ENCODE assay signal across 8 cellular contexts in the genomic region with DNA sequence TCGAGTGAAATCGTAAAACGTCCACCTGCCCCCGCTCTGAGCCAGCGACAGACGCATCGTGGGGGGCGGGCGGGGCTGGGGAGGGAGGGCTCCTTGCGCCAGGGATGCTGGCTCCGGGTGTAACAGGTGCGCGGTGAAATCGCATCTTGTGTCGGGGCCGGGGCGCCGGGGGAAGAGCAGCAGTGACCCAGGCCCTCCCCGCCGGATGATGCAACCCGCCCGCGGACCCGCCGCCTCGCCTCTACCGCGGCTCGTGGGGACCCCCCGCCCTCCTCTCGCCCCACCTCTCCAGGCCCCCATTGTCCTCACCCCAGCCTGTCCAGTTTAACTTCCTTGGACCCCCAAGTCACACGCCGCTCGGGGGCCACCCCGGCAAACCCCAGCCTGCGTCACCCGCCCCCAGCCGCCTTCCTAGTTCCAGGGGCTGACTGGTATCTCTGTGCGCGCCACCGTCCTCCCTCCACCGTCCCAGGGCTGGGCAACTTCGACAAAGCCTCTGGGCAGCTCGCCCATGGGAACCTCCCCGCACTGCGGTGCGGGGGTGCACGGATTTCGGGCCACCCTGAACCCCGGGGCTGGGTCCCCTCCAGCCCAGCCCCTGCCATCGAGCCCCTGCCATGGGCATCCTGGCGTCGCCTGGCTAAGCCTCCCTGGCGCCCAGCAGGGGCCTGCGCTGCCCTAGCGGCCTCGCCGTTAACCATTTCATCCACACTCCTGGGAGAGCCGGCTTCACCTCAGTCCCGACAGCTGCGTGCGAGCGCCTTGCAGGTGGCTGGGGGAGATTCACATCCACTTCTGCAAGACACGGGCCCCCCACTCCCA. TPM values are rescaled to one million over a fixed set of nuclear protein-coding genes. Genes with fewer than 3 reads are reported as not detected.
DNase-seq lines count a peak whose midpoint lies in the region; TF ChIP-seq lines count a peak whose summit lies in the region.

No MANE protein-coding gene starts in this region.

- 0% methylated on average over 12 of the region's 64 CpGs for WGBS in SK-N-SH (ENCODE audit: low lambda C conversion rate)
- 1 to 3% (median 3%) methylated on average over 47 to 64 of the region's 64 CpGs for WGBS in spleen, 5 donors

- H3K4me1 ChIP-seq in SK-N-SH (ENCODE audit: control insufficient read depth in 1 of 2, insufficient read depth in 2 of 2, low read depth in 1 of 2, low read length in 1 of 2) (peaks cover 0 to 18% of the 10 kb centered on the region in 2 experiments; a peak in 1 of 4 replicates), spleen (peaks cover 3 to 32% (median 26%) of the 10 kb centered on the region in 6 donors)

- H3K9ac ChIP-seq in SK-N-SH: no peak overlapping the region

- H3K4me1 Mint-ChIP-seq in glutamatergic neuron (ENCODE audit: low read depth, unreplicated experiment): peaks cover 16% of the 10 kb centered on the region

- no peaks in the 10 kb centered on the region for H3F3A ChIP-seq in SK-N-SH (replicated peaks; ENCODE audit: insufficient read depth)

- peaks cover 11% of the 10 kb centered on the region for H3K9me3 Mint-ChIP-seq in glutamatergic neuron (ENCODE audit: unreplicated experiment)

- H3K27ac Mint-ChIP-seq in glutamatergic neuron (ENCODE audit: unreplicated experiment): peak overlapping the region; percentile 88

- H3K9me3 ChIP-seq in SK-N-SH (no peaks in the 10 kb centered on the region), spleen (peaks cover 0 to 9% (median 0%) of the 10 kb centered on the region in 8 donors)

- no peaks in the 10 kb centered on the region for H3K79me2 ChIP-seq in SK-N-SH (ENCODE audit: insufficient read depth)

- H3K4me3 Mint-ChIP-seq in glutamatergic neuron (ENCODE audit: unreplicated experiment): peak overlapping the region; percentile 78

- TF ChIP-seq POLR2A in spleen (IDR thresholded peaks at IDR 0.05): no peak

- H3K27ac ChIP-seq in SK-N-SH (ENCODE audit: low read depth in 2 of 2, low read length in 1 of 2) (peak overlapping the region in 1 of 2 experiments; percentile 85; a peak in 2 of 4 replicates), spleen (no peak overlapping the region)

- H3K4me3 ChIP-seq in SK-N-SH (ENCODE audit: low read depth in 2 of 2, low read length in 1 of 2): peak overlapping the region in 1 of 2 experiments; percentile 43; a peak in 2 of 4 replicates
- peak overlapping the region in 7 of 8 donors; percentile 5 to 64 (median 16) for H3K4me3 ChIP-seq in spleen

- no peaks in the 10 kb centered on the region for H3K9me2 ChIP-seq in SK-N-SH

- CTCF ChIA-PET in SK-N-SH (lab: Yijun Ruan, JAX): interaction anchor here (1.0 to 6.8 kb wide), 4 partner anchors 18 to 398 kb away, joined by 3 to 50 read pairs (median 4); no protein-coding TSS in a partner anchor

- H2AFZ ChIP-seq in SK-N-SH (ENCODE audit: low read depth): no peak overlapping the region

- peaks cover 24% of the 10 kb centered on the region for H3K27me3 Mint-ChIP-seq in glutamatergic neuron (ENCODE audit: unreplicated experiment)

- H3K36me3 ChIP-seq in SK-N-SH (replicated peaks in 1 of 2; ENCODE audit: control insufficient read depth in 1 of 2, insufficient read depth in 2 of 2, low read length in 1 of 2): no peaks in the 10 kb centered on the region
- no peaks in the 10 kb centered on the region for H3K36me3 ChIP-seq in spleen

- H4K20me1 ChIP-seq in SK-N-SH (ENCODE audit: insufficient read depth): no peaks in the 10 kb centered on the region

- TF ChIP-seq CTCF in SK-N-SH (IDR thresholded peaks at IDR 0.05): no peak
- TF ChIP-seq CTCF in glutamatergic neuron (IDR thresholded peaks at IDR 0.05; ENCODE audit: partially characterized antibody, unreplicated experiment): no peak
- no peak for TF ChIP-seq CTCF in spleen (IDR thresholded peaks at IDR 0.05 in 8 of 11, conservative IDR thresholded peaks at IDR 0.05 in 3 of 11)

- TF ChIP-seq EP300 in SK-N-SH (IDR thresholded peaks at IDR 0.05; ENCODE audit: borderline replicate concordance in 1 of 2, low read depth in 1 of 2, low read length in 1 of 2): no peak

- no peak for TF ChIP-seq RAD21 in SK-N-SH (IDR thresholded peaks at IDR 0.05; ENCODE audit: low read length)

- peaks cover 8% of the 10 kb centered on the region for H3K36me3 Mint-ChIP-seq in glutamatergic neuron (ENCODE audit: unreplicated experiment)

- DNase-seq in SHP77 (lab: John Stamatoyannopoulos, UW): peak; percentile 72 to 82
- DNase-seq in SHP77 treated with DMSO at 0.1 percent for 48 hours (lab: John Stamatoyannopoulos, UW): no peak
- DNase-seq in SK-N-SH: peak; percentile 78
- DNase-seq in glutamatergic neuron: peak; percentile 78
- DNase-seq in spleen: peak; percentile 64
- no peak for DNase-seq in HPDE6-E6E7 (ENCODE audit: extremely low spot score)
- DNase-seq in glomerular visceral epithelial cell (ENCODE audit: extremely low spot score): no peak
- no peak for DNase-seq in Ammon's horn (ENCODE audit: low spot score)

- intact Hi-C loops in spleen (cut with DNase I; ENCODE audit: low total_unique reads): no loop called here

- H3K4me2 ChIP-seq in SK-N-SH: no peak overlapping the region

- H3K27me3 ChIP-seq in SK-N-SH (ENCODE audit: insufficient read depth): peaks cover 36% of the 10 kb centered on the region
- peaks cover 4 to 96% (median 74%) of the 10 kb centered on the region in 7 donors for H3K27me3 ChIP-seq in spleen (replicated peaks in 1 of 7)

- POLR2A ChIA-PET in SK-N-SH (lab: Yijun Ruan, JAX): interaction anchor here (0.6 to 2.7 kb wide), 8 partner anchors 11 to 403 kb away, joined by 3 to 10 read pairs (median 3); no protein-coding TSS in a partner anchor

TF ChIP-seq in SK-N-SH, 30 proteins besides CTCF, POLR2A, EP300 and RAD21:
- TF ChIP-seq, protein P1, sequence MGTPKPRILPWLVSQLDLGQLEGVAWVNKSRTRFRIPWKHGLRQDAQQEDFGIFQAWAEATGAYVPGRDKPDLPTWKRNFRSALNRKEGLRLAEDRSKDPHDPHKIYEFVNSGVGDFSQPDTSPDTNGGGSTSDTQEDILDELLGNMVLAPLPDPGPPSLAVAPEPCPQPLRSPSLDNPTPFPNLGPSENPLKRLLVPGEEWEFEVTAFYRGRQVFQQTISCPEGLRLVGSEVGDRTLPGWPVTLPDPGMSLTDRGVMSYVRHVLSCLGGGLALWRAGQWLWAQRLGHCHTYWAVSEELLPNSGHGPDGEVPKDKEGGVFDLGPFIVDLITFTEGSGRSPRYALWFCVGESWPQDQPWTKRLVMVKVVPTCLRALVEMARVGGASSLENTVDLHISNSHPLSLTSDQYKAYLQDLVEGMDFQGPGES (IDR thresholded peaks at IDR 0.05; ENCODE audit: low read depth, low read length): no peak
- TF ChIP-seq RFX5 (IDR thresholded peaks at IDR 0.05; ENCODE audit: low read length) (no peak), FOXJ3 (CRISPR knock-in tag; IDR thresholded peaks at IDR 0.05) (0 out of 2 replicates have a peak, but pooled peaks have one; percentile 46)

RNA-seq across cellular contexts. Expression of gene KIF1A, which starts 0.8 kb away (rescaled TPM):
- 0.21 and 0.32 TPM in 2 replicates for polyA plus RNA-seq in SK-N-SH (2012; rRNA removed)
- 0.32 and 0.37 TPM in 2 replicates for polyA plus RNA-seq in SK-N-SH (2012; cell fraction: cytosol; rRNA removed)
- polyA plus RNA-seq in SK-N-SH (2012; cell fraction: nucleus; rRNA removed): 0.56 and 1.3 TPM in 2 replicates
- 439 TPM for total RNA-seq in glutamatergic neuron (ENCODE audit: unreplicated experiment)
- total RNA-seq in spleen: 1 to 10 TPM in 2 of 7 donors, under 1 TPM in 4, not detected in 1; 0.17 to 2.0 (median 0.86) TPM
- under 1 TPM; 0.02 to 0.11 (median 0.10) TPM for polyA plus RNA-seq in spleen

RNA-seq across cellular contexts. Expression of gene AGXT, which starts 47.8 kb away (rescaled TPM):
- polyA plus RNA-seq in SK-N-SH (2012; rRNA removed) (not detected in 2 replicates), spleen (1 to 10 TPM in 2 of 3 donors, under 1 TPM in 1; 0.61 to 1.5 (median 1.2) TPM)
- not detected in 2 replicates for polyA plus RNA-seq in SK-N-SH (2012; cell fraction: cytosol; rRNA removed)
- polyA plus RNA-seq in SK-N-SH (2012; cell fraction: nucleus; rRNA removed): not detected in 2 replicates
- total RNA-seq in glutamatergic neuron (ENCODE audit: unreplicated experiment) (not detected), spleen (1 to 10 TPM in 5 of 7 donors, under 1 TPM in 1, not detected in 1; 0.70 to 4.5 (median 3.8) TPM)

Comparison
In these comparisons a context has a peak if more than half of its experiments do, and no peak if none do; other contexts are left out.
1. DNase-seq: peak in SHP77 (2 of 2), SK-N-SH (single experiment), glutamatergic neuron (single experiment) and spleen (single experiment); none in SHP77 treated with DMSO at 0.1 percent for 48 hours (single experiment), HPDE6-E6E7 (single experiment), glomerular visceral epithelial cell (single experiment) and Ammon's horn (single experiment).
2. RNA of gene KIF1A, which starts 0.8 kb away (total RNA-seq): 439 TPM in glutamatergic neuron (single experiment); 0.17 to 2.0 TPM in spleen; every median in the first group is over 100 times any median in the second.